11 cellular contexts compared by ENCODE assay signal in the genomic region with DNA sequence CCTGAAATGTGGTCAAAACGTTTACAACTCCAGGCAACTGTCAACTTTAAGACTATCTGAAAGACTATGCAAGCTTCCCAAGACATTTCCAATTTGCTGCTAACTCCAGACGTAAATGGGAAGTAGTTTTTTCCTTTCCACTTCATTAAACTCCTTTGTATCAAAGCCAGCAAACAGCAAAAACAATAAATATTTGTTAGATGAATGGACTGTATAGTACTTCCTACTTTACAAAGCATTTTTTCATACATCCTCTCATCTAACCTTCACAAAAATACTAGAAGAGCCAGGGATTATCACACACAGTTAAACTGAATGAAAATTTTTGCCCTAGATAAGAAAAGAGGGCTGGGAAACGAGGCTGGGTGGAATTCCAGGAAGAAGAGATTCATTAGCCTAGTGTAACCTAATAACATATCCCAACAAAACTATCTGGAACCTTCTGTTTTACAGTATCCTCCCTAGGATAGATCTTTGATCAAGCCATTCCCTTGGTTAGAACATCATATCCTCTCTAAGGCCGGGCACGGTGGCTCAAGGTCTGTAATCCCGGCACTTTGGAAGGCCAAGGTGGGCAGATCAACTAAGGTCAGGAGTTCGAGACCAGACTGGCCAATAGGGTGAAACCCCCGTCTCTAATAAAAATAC. TPM values are rescaled to one million over a fixed set of nuclear protein-coding genes. Genes with fewer than 3 reads are reported as not detected.
A peak's percentile ranks its signal among the peaks of the same experiment; 100 is the strongest.
DNase-seq lines count a peak whose midpoint lies in the region; ATAC-seq and TF ChIP-seq lines count a peak whose summit lies in the region.
"Had no signal": no experiment of that assay in that cellular context is flagged by ENCODE, and none has a peak within 500 bp of the region (broad histone marks: within the 10 kb centered on the region; RNA-seq: fewer than 3 reads in every experiment).

No MANE protein-coding gene starts in this region.

- no peak overlapping the region for H4K5ac ChIP-seq in IMR-90 (ENCODE audit: low read depth, low read length)

- peaks cover 4% of the 10 kb centered on the region; the same call in 1 of the 2 replicates for H3K9me1 ChIP-seq in IMR-90 (ENCODE audit: insufficient read depth, low read length)

- H2AFZ ChIP-seq in IMR-90 (replicated peaks; ENCODE audit: low read length, poor library complexity), result no peak overlapping the region
- H2AFZ ChIP-seq in Karpas-422 (ENCODE audit: low read length), result no peak overlapping the region

- H3K9me2 ChIP-seq in Karpas-422 (replicated peaks; ENCODE audit: insufficient read depth, low read length), result no peaks in the 10 kb centered on the region

- H3K36me3 ChIP-seq in IMR-90 (ENCODE audit: control insufficient read depth, insufficient read depth, low read length) (peaks cover 10% of the 10 kb centered on the region), breast epithelium (no peaks in the 10 kb centered on the region), Karpas-422 (ENCODE audit: insufficient read depth, low read length) (peaks cover 7% of the 10 kb centered on the region; the same call in 1 of the 2 replicates)

- H3K4me3 ChIP-seq in IMR-90 (ENCODE audit: insufficient read depth, low read depth, low read length), result no peak overlapping the region
- no peak overlapping the region for H3K4me3 ChIP-seq in breast epithelium
- no peak overlapping the region for H3K4me3 ChIP-seq in Karpas-422 (ENCODE audit: low read length)

- peaks cover 12% of the 10 kb centered on the region for H3K4me1 ChIP-seq in IMR-90 (ENCODE audit: control insufficient read depth, insufficient read depth, low read length)
- H3K4me1 ChIP-seq in breast epithelium, result peaks cover 0 to 3% of the 10 kb centered on the region in 2 donors
- H3K4me1 ChIP-seq in Karpas-422 (ENCODE audit: low read length), result no peaks in the 10 kb centered on the region

- no peak for TF ChIP-seq RAD21 in IMR-90 (IDR thresholded peaks at IDR 0.05; ENCODE audit: low read length)

- CTCF ChIA-PET in IMR-90 (lab: Yijun Ruan, JAX), result no interaction called here

- H2BK15ac ChIP-seq in IMR-90 (ENCODE audit: low read depth, low read length), result no peak overlapping the region

- H2BK120ac ChIP-seq in IMR-90 (ENCODE audit: low read depth, low read length), result no peak overlapping the region

- H3K27ac ChIP-seq in IMR-90 (ENCODE audit: insufficient read depth, low read length) (no peak overlapping the region), breast epithelium (peak overlapping the region; percentile 3 to 71), Karpas-422 (ENCODE audit: low read length) (no peak overlapping the region)
- H3K27ac ChIP-seq: RWPE1 had no signal

- no peak overlapping the region for H3K56ac ChIP-seq in IMR-90 (ENCODE audit: extremely low read depth, insufficient read depth, low read length)

- peaks cover 0 to 44% of the 10 kb centered on the region in 2 experiments; a peak in 2 of 4 replicates for H3K79me1 ChIP-seq in IMR-90 (ENCODE audit: low read depth in 1 of 2, low read length in 2 of 2)

- peak; percentile 23 for DNase-seq in CD1c-positive myeloid dendritic cell (ENCODE audit: extremely low spot score)
- no peak for DNase-seq in IMR-90
- no peak for DNase-seq in breast epithelium (ENCODE audit: low spot score in 2 of 2)
- DNase-seq in naive B cell, result no peak
- DNase-seq in cerebellar nuclear complex (lab: John Stamatoyannopoulos, UW), result no peak
- no peak for DNase-seq in retina
- DNase-seq in Karpas-422, result no peak
- no peak for DNase-seq in islet precursor cell
- DNase-seq: activated CD4-positive, alpha-beta T cell treated with anti-CD3 and anti-CD28 coated beads, Interleukin-2, amount 50 U/mL, for 48 hours; NCI-H1930 had no signal

- peak; percentile 45 for ATAC-seq in IMR-90 (ENCODE audit: low read depth)
- no peak for ATAC-seq in naive B cell (ENCODE audit: low read depth in 2 of 2)

- H3K27me3 ChIP-seq in IMR-90 (ENCODE audit: control insufficient read depth, insufficient read depth, low read length), result no peaks in the 10 kb centered on the region
- H3K27me3 ChIP-seq in breast epithelium, result no peaks in the 10 kb centered on the region
- H3K27me3 ChIP-seq in Karpas-422 (ENCODE audit: low read length), result no peaks in the 10 kb centered on the region

- H3K4me3 Mint-ChIP-seq in naive B cell, result no peak overlapping the region

- H2AK9ac ChIP-seq in IMR-90 (replicated peaks; ENCODE audit: low read depth, low read length, poor library complexity), result no peak overlapping the region

- H3K14ac ChIP-seq in IMR-90 (replicated peaks; ENCODE audit: low read depth, low read length), result 0 out of 2 replicates have a peak overlapping the region, but pooled peaks have one; percentile 20

- dilution Hi-C loops in IMR-90 (cut with HindIII; ENCODE audit: low sequenced_read_pairs, unreplicated experiment), result no loop called here

- POLR2A ChIA-PET in IMR-90 (lab: Charles Lee; ENCODE audit: unreplicated experiment), result no interaction called here

- H3K27me3 Mint-ChIP-seq in naive B cell, result no peaks in the 10 kb centered on the region

- H4K20me1 ChIP-seq in IMR-90 (ENCODE audit: insufficient read depth, low read length) (peaks cover 79% of the 10 kb centered on the region), Karpas-422 (ENCODE audit: insufficient read depth, low read depth, low read length) (peaks cover 42% of the 10 kb centered on the region)

- no peak overlapping the region for H3K18ac ChIP-seq in IMR-90 (ENCODE audit: low read depth, low read length)

- no peak overlapping the region for H3K23ac ChIP-seq in IMR-90 (ENCODE audit: low read depth, low read length)

- intact Hi-C loops in IMR-90 (cut with micrococcal nuclease), result loop anchor here (10.0 kb wide), 1 partner anchor 288 kb away; no protein-coding TSS in a partner anchor
- intact Hi-C loops in breast epithelium (cut with DNase I; ENCODE audit: low total_unique reads), result no loop called here

- BruUV-seq in IMR-90 (replicated peaks; lab: Mats Ljungman, UMichigan), result no TSS peak

- H3K9me3 Mint-ChIP-seq in naive B cell, result no peaks in the 10 kb centered on the region

- H3K4me1 Mint-ChIP-seq in naive B cell, result peaks cover 33 to 60% (median 34%) of the 10 kb centered on the region in 3 donors

- H3K9me3 ChIP-seq in IMR-90 (ENCODE audit: control insufficient read depth, insufficient read depth, low read length), result no peaks in the 10 kb centered on the region
- no peaks in the 10 kb centered on the region for H3K9me3 ChIP-seq in breast epithelium
- no peaks in the 10 kb centered on the region for H3K9me3 ChIP-seq in Karpas-422 (ENCODE audit: low read length)

- no peak overlapping the region for H2BK5ac ChIP-seq in IMR-90 (ENCODE audit: low read depth, low read length, poor library complexity, severe bottlenecking)

- WGBS in IMR-90 (ENCODE audit: extremely low coverage in 2 of 2, insufficient read length in 1 of 2), 2 experiments, result 90% methylated on average over 2 of the region's 8 CpGs; no CpG with 5 or more reads in 1 of the 2 experiments

- H3K9ac ChIP-seq in IMR-90 (ENCODE audit: low read depth, low read length) (no peak overlapping the region), Karpas-422 (ENCODE audit: low read length) (no peak overlapping the region)

- TF ChIP-seq POLR2A in IMR-90 (IDR thresholded peaks at IDR 0.05; ENCODE audit: low read depth, low read length) (no peak), breast epithelium (IDR thresholded peaks at IDR 0.05) (no peak)

- peaks cover 0 to 4% of the 10 kb centered on the region in 2 donors for H3K36me3 Mint-ChIP-seq in naive B cell

- H2AK5ac ChIP-seq in IMR-90 (ENCODE audit: low read depth, low read length), result no peak overlapping the region

- peak overlapping the region; percentile 58 to 94 (median 78) for H3K27ac Mint-ChIP-seq in naive B cell

- H2BK20ac ChIP-seq in IMR-90 (ENCODE audit: low read depth, low read length), result no peak overlapping the region

- in situ Hi-C loops in IMR-90 (cut with MboI; ENCODE audit: low sequenced_read_pairs), result no loop called here

- H4K8ac ChIP-seq in IMR-90 (ENCODE audit: low read depth in 2 of 2, low read length in 2 of 2), result no peak overlapping the region

- TF ChIP-seq CTCF in IMR-90 (conservative IDR thresholded peaks at IDR 0.05; ENCODE audit: low read depth, low read length), result no peak
- TF ChIP-seq CTCF in breast epithelium (IDR thresholded peaks at IDR 0.05), result no peak

- no peak overlapping the region for H3K4ac ChIP-seq in IMR-90 (ENCODE audit: low read depth, low read length)

- no peak overlapping the region for H3K4me2 ChIP-seq in IMR-90 (ENCODE audit: low read depth, low read length)
- no peak overlapping the region for H3K4me2 ChIP-seq in Karpas-422 (ENCODE audit: low read depth, low read length, poor library complexity, severe bottlenecking)

- peaks cover 100% of the 10 kb centered on the region for H3K79me2 ChIP-seq in Karpas-422 (ENCODE audit: low read length)

- H4K91ac ChIP-seq in IMR-90 (ENCODE audit: insufficient read depth, low read depth, low read length), result no peak overlapping the region

TF ChIP-seq in IMR-90, 13 proteins besides CTCF, POLR2A, EP300 and RAD21:
- TF ChIP-seq CHD1 (IDR thresholded peaks at IDR 0.05; ENCODE audit: low read depth, low read length) (no peak), RFX5 (IDR thresholded peaks at IDR 0.05; ENCODE audit: low read depth, low read length) (no peak), SMC3 (IDR thresholded peaks at IDR 0.05; ENCODE audit: low read depth, low read length) (no peak)

RNA-seq across cellular contexts. Expression of a gene that starts 10.4 kb away (rescaled TPM):
- 138 and 145 TPM in 2 replicates for total RNA-seq in IMR-90 (2012; rRNA removed)
- 103 and 105 TPM in 2 replicates for polyA plus RNA-seq in IMR-90 (2012; rRNA removed)
- polyA plus RNA-seq in IMR-90 (2012; cell fraction: cytosol; rRNA removed), result 69.7 and 79.4 TPM in 2 replicates
- 137 and 211 TPM in 2 replicates for polyA plus RNA-seq in IMR-90 (2012; cell fraction: nucleus; rRNA removed; ENCODE audit: low replicate concordance)
- total RNA-seq in breast epithelium, result 100 to 1,000 TPM in 2 of 3 donors, 10 to 100 TPM in 1; 98.1 to 178 (median 142) TPM
- polyA plus RNA-seq in naive B cell (ENCODE audit: low read depth in 6 of 6), result 10 to 100 TPM; 29.4 to 57.0 (median 38.7) TPM
- total RNA-seq in Karpas-422 (2014; rRNA removed; shearing (Covaris generic); ENCODE audit: low replicate concordance), result 123 and 124 TPM in 2 replicates

RNA-seq across cellular contexts. Expression of a gene that starts 21.5 kb away (rescaled TPM):
- total RNA-seq in IMR-90 (2012; rRNA removed) (10.6 TPM in 2 replicates), breast epithelium (10 to 100 TPM; 12.3 to 24.3 (median 20.6) TPM)
- polyA plus RNA-seq in IMR-90 (2012; rRNA removed) (31.3 and 36.7 TPM in 2 replicates), naive B cell (ENCODE audit: low read depth in 6 of 6) (10 to 100 TPM; 16.6 to 29.1 (median 19.3) TPM)
- polyA plus RNA-seq in IMR-90 (2012; cell fraction: cytosol; rRNA removed), result 22.4 and 36.8 TPM in 2 replicates
- 74.5 and 92.9 TPM in 2 replicates for polyA plus RNA-seq in IMR-90 (2012; cell fraction: nucleus; rRNA removed; ENCODE audit: low replicate concordance)
- 27.0 and 43.2 TPM in 2 replicates for total RNA-seq in Karpas-422 (2014; rRNA removed; shearing (Covaris generic); ENCODE audit: low replicate concordance)

RNA-seq across cellular contexts. Expression of a gene that starts 53.9 kb away (rescaled TPM):
- 16.3 and 20.6 TPM in 2 replicates for total RNA-seq in IMR-90 (2012; rRNA removed)
- polyA plus RNA-seq in IMR-90 (2012; rRNA removed), result 106 and 114 TPM in 2 replicates
- 41.7 and 123 TPM in 2 replicates for polyA plus RNA-seq in IMR-90 (2012; cell fraction: cytosol; rRNA removed)
- 16.5 and 40.2 TPM in 2 replicates for polyA plus RNA-seq in IMR-90 (2012; cell fraction: nucleus; rRNA removed; ENCODE audit: low replicate concordance)
- total RNA-seq in breast epithelium, result 10 to 100 TPM; 37.0 to 68.2 (median 37.0) TPM
- polyA plus RNA-seq in naive B cell (ENCODE audit: low read depth in 6 of 6), result 100 to 1,000 TPM in 5 of 6 donors, 10 to 100 TPM in 1; 88.9 to 144 (median 117) TPM
- 54.6 and 68.5 TPM in 2 replicates for total RNA-seq in Karpas-422 (2014; rRNA removed; shearing (Covaris generic); ENCODE audit: low replicate concordance)

Comparison
In these comparisons a context has a peak if more than half of its experiments do, and no peak if none do; other contexts are left out.
1. H3K27ac ChIP-seq: peak in breast epithelium (2 of 2); none in IMR-90 (single experiment) and Karpas-422 (single experiment).